8 cellular contexts compared by ENCODE assay signal in genomic region chr17:8629371-8630226, GRCh38. TPM values are rescaled to one million over a fixed set of nuclear protein-coding genes. Genes with fewer than 3 reads are reported as not detected.
DNase-seq lines count a peak whose midpoint lies in the region; ATAC-seq and TF ChIP-seq lines count a peak whose summit lies in the region.

No MANE protein-coding gene starts in this region.

- peaks cover 4% of the 10 kb centered on the region in 2 donors for H3K4me1 ChIP-seq in esophagus (ENCODE audit: control insufficient read depth in 2 of 2, insufficient read depth in 2 of 2, low read length in 1 of 2)
- H3K4me1 ChIP-seq in muscle layer of duodenum (ENCODE audit: control insufficient read depth in 1 of 2, insufficient read depth in 2 of 2, low read length in 2 of 2): peaks cover 0 to 7% of the 10 kb centered on the region in 2 donors
- peaks cover 21% of the 10 kb centered on the region for H3K4me1 ChIP-seq in vagina

- no peak for TF ChIP-seq POLR2A in vagina (IDR thresholded peaks at IDR 0.05)

- H3K4me3 ChIP-seq in BJ (ENCODE audit: low read depth, low read length) (peak overlapping the region; percentile 99), esophagus (ENCODE audit: low read depth in 1 of 2, low read length in 2 of 2) (peak overlapping the region; percentile 74 to 77), muscle layer of duodenum (ENCODE audit: low read depth in 1 of 2, low read length in 2 of 2) (peak overlapping the region; percentile 68 to 85), vagina (peak overlapping the region; percentile 74 to 83)

- POLR2A ChIA-PET in BJ (lab: Charles Lee): no interaction called here
- POLR2A ChIA-PET in activated CD8-positive, alpha-beta T cell treated with anti-CD3 and anti-CD28 coated beads, Interleukin-2, amount 10 ng/mL, durations not matched to agents 7 days and 5 days (lab: Charles Lee): no interaction called here

- H3K4me1 Mint-ChIP-seq in activated CD8-positive, alpha-beta T cell treated with anti-CD3 and anti-CD28 coated beads, Interleukin-2, amount 10 ng/mL, durations not matched to agents 7 days and 5 days (ENCODE audit: low read depth): peaks cover 10% of the 10 kb centered on the region

- H3K9me3 ChIP-seq in esophagus (ENCODE audit: control insufficient read depth in 2 of 2, insufficient read depth in 1 of 2, low read depth in 1 of 2, low read length in 1 of 2): no peaks in the 10 kb centered on the region
- no peaks in the 10 kb centered on the region for H3K9me3 ChIP-seq in muscle layer of duodenum (ENCODE audit: control insufficient read depth in 1 of 2, low read length in 2 of 2)
- H3K9me3 ChIP-seq in vagina: no peaks in the 10 kb centered on the region

- H3K9me3 Mint-ChIP-seq in activated CD8-positive, alpha-beta T cell treated with anti-CD3 and anti-CD28 coated beads, Interleukin-2, amount 10 ng/mL, durations not matched to agents 7 days and 5 days (ENCODE audit: insufficient read depth): no peaks in the 10 kb centered on the region

- peaks cover 56% of the 10 kb centered on the region for H3K27me3 Mint-ChIP-seq in activated CD8-positive, alpha-beta T cell treated with anti-CD3 and anti-CD28 coated beads, Interleukin-2, amount 10 ng/mL, durations not matched to agents 7 days and 5 days (ENCODE audit: low read depth)

- no peak overlapping the region for H3K27ac Mint-ChIP-seq in activated CD8-positive, alpha-beta T cell treated with anti-CD3 and anti-CD28 coated beads, Interleukin-2, amount 10 ng/mL, durations not matched to agents 7 days and 5 days

- H3K36me3 ChIP-seq in BJ (ENCODE audit: control insufficient read depth, insufficient read depth, low read length) (no peaks in the 10 kb centered on the region), esophagus (ENCODE audit: control insufficient read depth in 2 of 2, insufficient read depth in 2 of 2, low read length in 1 of 2) (no peaks in the 10 kb centered on the region), muscle layer of duodenum (ENCODE audit: control insufficient read depth in 1 of 2, insufficient read depth in 2 of 2, low read length in 2 of 2) (no peaks in the 10 kb centered on the region), vagina (no peaks in the 10 kb centered on the region)

- H3K27ac ChIP-seq in esophagus (ENCODE audit: low read depth in 2 of 2, low read length in 1 of 2) (peak overlapping the region; percentile 4 to 26), muscle layer of duodenum (ENCODE audit: low read length) (peak overlapping the region; percentile 23), vagina (peak overlapping the region; percentile 79)

- H3K36me3 Mint-ChIP-seq in activated CD8-positive, alpha-beta T cell treated with anti-CD3 and anti-CD28 coated beads, Interleukin-2, amount 10 ng/mL, durations not matched to agents 7 days and 5 days (ENCODE audit: low read depth): no peaks in the 10 kb centered on the region

- no peak for TF ChIP-seq CTCF in BJ (IDR thresholded peaks at IDR 0.05; ENCODE audit: insufficient read depth, low read depth, low read length)
- no peak for TF ChIP-seq CTCF in vagina (IDR thresholded peaks at IDR 0.05)

- H3K27me3 ChIP-seq in BJ (ENCODE audit: control insufficient read depth, insufficient read depth, low read length): no peaks in the 10 kb centered on the region; the same call in 1 of the 2 replicates
- no peaks in the 10 kb centered on the region for H3K27me3 ChIP-seq in esophagus (ENCODE audit: control insufficient read depth in 1 of 2, insufficient read depth in 2 of 2, low read length in 2 of 2)
- no peaks in the 10 kb centered on the region for H3K27me3 ChIP-seq in muscle layer of duodenum (ENCODE audit: low read depth, low read length)
- H3K27me3 ChIP-seq in vagina: no peaks in the 10 kb centered on the region

- CTCF ChIA-PET in BJ (lab: Yijun Ruan, JAX): interaction anchor here (0.6 to 1.4 kb wide), 7 partner anchors 8 to 246 kb away, joined by 3 to 4 read pairs (median 3); no protein-coding TSS in a partner anchor
- CTCF ChIA-PET in activated CD8-positive, alpha-beta T cell treated with anti-CD3 and anti-CD28 coated beads, Interleukin-2, amount 10 ng/mL, durations not matched to agents 7 days and 5 days (lab: Charles Lee): no interaction called here

- 1 to 2% methylated on average over 64 to 76 of the region's 76 CpGs for WGBS in esophagus, 2 donors

- intact Hi-C loops in vagina (cut with DNase I): loop anchor here (5.0 kb wide), 1 partner anchor 613 kb away; no protein-coding TSS in a partner anchor

- peak overlapping the region; percentile 97 for H3K4me3 Mint-ChIP-seq in activated CD8-positive, alpha-beta T cell treated with anti-CD3 and anti-CD28 coated beads, Interleukin-2, amount 10 ng/mL, durations not matched to agents 7 days and 5 days

- DNase-seq in BJ (ENCODE audit: low read depth) (no peak), HuH-7.5 (ENCODE audit: low spot score) (peak; percentile 18), vagina (ENCODE audit: extremely low spot score in 2 of 2) (no peak), NCI-H526 treated with DMSO at 0.1 percent for 48 hours (lab: John Stamatoyannopoulos, UW) (no peak)
- DNase-seq in activated CD8-positive, alpha-beta T cell treated with anti-CD3 and anti-CD28 coated beads, Interleukin-2, amount 10 ng/mL, durations not matched to agents 7 days and 5 days: no peak

- ATAC-seq in activated CD8-positive, alpha-beta T cell treated with anti-CD3 and anti-CD28 coated beads, Interleukin-2, amount 10 ng/mL, durations not matched to agents 7 days and 5 days: no peak
- no peak for ATAC-seq in HG03097 (IDR thresholded peaks at IDR 0.05; ENCODE audit: low FRiP score, unreplicated experiment)

RNA-seq across cellular contexts. Expression of gene MYH10, which starts 0.9 kb away (rescaled TPM):
- polyA plus RNA-seq in BJ (2011; rRNA removed) (46.3 and 62.1 TPM in 2 replicates), esophagus (1 to 10 TPM; 2.4 to 3.2 TPM)
- 60.4 and 66.3 TPM in 2 replicates for polyA minus RNA-seq in BJ (2011; rRNA and poly(A)+ RNA removed)
- total RNA-seq in activated CD8-positive, alpha-beta T cell treated with anti-CD3 and anti-CD28 coated beads, Interleukin-2, amount 10 ng/mL, durations not matched to agents 7 days and 5 days: 1 to 10 TPM; 7.7 to 8.1 TPM
- total RNA-seq in vagina: 34.9 TPM

Comparison
In these comparisons a context has a peak if more than half of its experiments do, and no peak if none do; other contexts are left out.
1. H3K27ac ChIP-seq: peak in every context shown above with its lines; median percentile 79 in vagina; 23 in muscle layer of duodenum; 15 in esophagus.